In the genomic region with DNA sequence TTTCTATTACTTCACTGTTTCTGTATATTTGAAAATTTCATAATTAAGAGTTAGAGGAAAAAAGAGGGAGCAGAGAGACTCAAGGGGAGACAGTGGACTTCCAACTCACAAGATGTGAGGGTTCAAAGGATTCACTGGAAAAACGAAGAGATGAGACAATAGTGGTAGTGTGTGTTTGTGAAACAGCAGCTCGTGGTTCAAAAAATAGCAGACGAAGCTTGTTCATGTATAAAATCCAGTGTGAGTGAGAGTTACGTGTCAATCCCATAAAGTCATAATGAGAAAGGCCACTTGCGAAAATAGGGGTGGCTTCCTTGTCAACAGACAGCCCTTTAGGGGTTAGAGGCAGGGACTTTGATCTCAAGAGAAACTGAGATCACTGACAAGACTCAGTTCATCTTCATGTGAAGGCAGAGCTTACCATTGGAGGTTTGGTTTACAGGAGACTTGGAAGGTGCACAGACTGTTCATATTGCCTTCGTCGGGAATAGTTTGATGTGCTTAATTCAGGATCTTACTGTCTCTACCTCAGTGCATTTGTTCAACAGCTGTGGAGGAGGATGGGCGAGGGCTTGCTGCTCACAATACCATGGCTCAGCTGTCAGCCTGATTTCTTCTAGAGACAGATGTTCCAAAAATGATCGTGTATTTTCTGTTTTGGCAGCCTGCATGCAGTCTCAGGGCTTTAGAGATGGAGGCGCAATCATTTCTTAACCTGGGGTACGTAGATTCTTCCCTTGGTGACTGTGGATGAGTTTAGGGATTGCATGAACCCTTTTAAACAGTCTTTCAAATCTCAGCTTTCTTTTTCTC, we compare ENCODE assay signal across 11 cellular contexts.
DNase-seq lines count a peak whose midpoint lies in the region; ATAC-seq, FAIRE-seq and TF ChIP-seq lines count a peak whose summit lies in the region.
"Had no signal": no experiment of that assay in that cellular context is flagged by ENCODE, and none has a peak within 500 bp of the region (broad histone marks: within the 10 kb centered on the region; RNA-seq: fewer than 3 reads in every experiment).

No MANE protein-coding gene starts in this region.

- no peak overlapping the region for H3K4ac ChIP-seq in IMR-90 (ENCODE audit: low read depth, low read length)

- peaks cover 10% of the 10 kb centered on the region for H3K4me1 Mint-ChIP-seq in activated T-cell treated with anti-CD3 and anti-CD28 coated beads, Interleukin-2, amount 50 U/mL, for 4 hours (ENCODE audit: low read depth)

- H3K23ac ChIP-seq in IMR-90 (ENCODE audit: low read depth, low read length), result no peak overlapping the region

- WGBS in IMR-90 (ENCODE audit: extremely low coverage in 2 of 2, insufficient read length in 1 of 2), 2 experiments, result 79% methylated on average over 6 of the region's 11 CpGs; no CpG with 5 or more reads in 1 of the 2 experiments

- H3K4me1 ChIP-seq in IMR-90 (ENCODE audit: control insufficient read depth, insufficient read depth, low read length), result peaks cover 3% of the 10 kb centered on the region; the same call in 1 of the 2 replicates
- H3K4me1 ChIP-seq: SJSA1 had no signal

- peaks cover 3% of the 10 kb centered on the region; the same call in 1 of the 2 replicates for H3K9me3 ChIP-seq in IMR-90 (ENCODE audit: control insufficient read depth, insufficient read depth, low read length)
- H3K9me3 ChIP-seq: SJSA1 had no signal

- no peak overlapping the region for H4K8ac ChIP-seq in IMR-90 (ENCODE audit: low read depth in 2 of 2, low read length in 2 of 2)

- POLR2A ChIA-PET in IMR-90 (lab: Charles Lee; ENCODE audit: unreplicated experiment), result no interaction called here

- H3K4me2 ChIP-seq in IMR-90 (ENCODE audit: low read depth, low read length), result no peak overlapping the region

- no peak overlapping the region for H3K4me3 ChIP-seq in IMR-90 (ENCODE audit: insufficient read depth, low read depth, low read length)
- H3K4me3 ChIP-seq: K562, SJSA1 had no signal

- no peak overlapping the region for H2BK120ac ChIP-seq in IMR-90 (ENCODE audit: low read depth, low read length)

- FAIRE-seq in HTR-8/SVneo (lab: Jason Lieb, UNC), result no peak
- FAIRE-seq: K562 had no signal

- no peak overlapping the region for H3K14ac ChIP-seq in IMR-90 (replicated peaks; ENCODE audit: low read depth, low read length)

- no peak overlapping the region for H3K27ac ChIP-seq in IMR-90 (ENCODE audit: insufficient read depth, low read length)
- H3K27ac ChIP-seq: SJSA1 had no signal

- H3K27me3 ChIP-seq in IMR-90 (ENCODE audit: control insufficient read depth, insufficient read depth, low read length), result no peaks in the 10 kb centered on the region
- H3K27me3 ChIP-seq: SJSA1 had no signal

- CTCF ChIA-PET in IMR-90 (lab: Yijun Ruan, JAX), result no interaction called here

- BruUV-seq in IMR-90 (replicated peaks; lab: Mats Ljungman, UMichigan), result no TSS peak

- H2BK20ac ChIP-seq in IMR-90 (ENCODE audit: low read depth, low read length), result no peak overlapping the region

- ATAC-seq in activated T-cell treated with anti-CD3 and anti-CD28 coated beads, Interleukin-2, amount 50 U/mL, for 4 hours, result peak; percentile 80 to 84
- peak; percentile 77 for ATAC-seq in GM21717 (IDR thresholded peaks at IDR 0.05; ENCODE audit: unreplicated experiment)
- no peak for ATAC-seq in IMR-90 (ENCODE audit: low read depth)
- ATAC-seq: K562 had no signal

- no peaks in the 10 kb centered on the region for H3K27me3 Mint-ChIP-seq in activated T-cell treated with anti-CD3 and anti-CD28 coated beads, Interleukin-2, amount 50 U/mL, for 4 hours (ENCODE audit: low read depth)

- no peak overlapping the region for H3K56ac ChIP-seq in IMR-90 (ENCODE audit: extremely low read depth, insufficient read depth, low read length)

- H2AK9ac ChIP-seq in IMR-90 (replicated peaks; ENCODE audit: low read depth, low read length, poor library complexity), result no peak overlapping the region

- no peak for TF ChIP-seq CTCF in IMR-90 (conservative IDR thresholded peaks at IDR 0.05; ENCODE audit: low read depth, low read length)

- no peak overlapping the region for H2BK5ac ChIP-seq in IMR-90 (ENCODE audit: low read depth, low read length, poor library complexity, severe bottlenecking)

- H4K91ac ChIP-seq in IMR-90 (ENCODE audit: insufficient read depth, low read depth, low read length), result no peak overlapping the region

- H3K9ac ChIP-seq in IMR-90 (ENCODE audit: low read depth, low read length), result no peak overlapping the region

- H3K36me3 Mint-ChIP-seq in activated T-cell treated with anti-CD3 and anti-CD28 coated beads, Interleukin-2, amount 50 U/mL, for 4 hours (ENCODE audit: insufficient read depth), result no peaks in the 10 kb centered on the region

- intact Hi-C loops in IMR-90 (cut with micrococcal nuclease), result no loop called here

- no peaks in the 10 kb centered on the region for H3K36me3 ChIP-seq in IMR-90 (ENCODE audit: control insufficient read depth, insufficient read depth, low read length)
- H3K36me3 ChIP-seq: SJSA1 had no signal

- H2AFZ ChIP-seq in IMR-90 (replicated peaks; ENCODE audit: low read length, poor library complexity), result peak overlapping the region; percentile 5

- no peaks in the 10 kb centered on the region for H4K20me1 ChIP-seq in IMR-90 (ENCODE audit: insufficient read depth, low read length)

- no peak overlapping the region for H3K4me3 Mint-ChIP-seq in activated T-cell treated with anti-CD3 and anti-CD28 coated beads, Interleukin-2, amount 50 U/mL, for 4 hours
- H3K4me3 Mint-ChIP-seq: endodermal cell had no signal

- H2AK5ac ChIP-seq in IMR-90 (ENCODE audit: low read depth, low read length), result no peak overlapping the region; the same call in 1 of the 2 replicates

- TF ChIP-seq POLR2A in IMR-90 (IDR thresholded peaks at IDR 0.05; ENCODE audit: low read depth, low read length), result no peak

- no peaks in the 10 kb centered on the region for H3K9me1 ChIP-seq in IMR-90 (ENCODE audit: insufficient read depth, low read length)

- DNase-seq in activated T-cell treated with anti-CD3 and anti-CD28 coated beads, Interleukin-2, amount 50 U/mL, for 4 hours, result no peak
- DNase-seq in activated T-cell treated with anti-CD3 and anti-CD28 coated beads, Interleukin-2, amount 50 U/mL, for 1 hour, result no peak
- no peak for DNase-seq in IMR-90
- DNase-seq in myocyte (ENCODE audit: low read depth), result peak; percentile 77
- no peak for DNase-seq in HTR-8/SVneo (ENCODE audit: insufficient read length, low spot score)
- DNase-seq in cerebellar cortex (ENCODE audit: low spot score), result no peak
- DNase-seq in stimulated activated naive CD4-positive, alpha-beta T cell (lab: John Stamatoyannopoulos, UW), result no peak
- DNase-seq: endodermal cell had no signal

- no peaks in the 10 kb centered on the region for H3K79me1 ChIP-seq in IMR-90 (ENCODE audit: low read depth in 1 of 2, low read length in 2 of 2)

- no peak overlapping the region; the same call in 2 of the 3 replicates for H2BK15ac ChIP-seq in IMR-90 (ENCODE audit: low read depth, low read length)

- no peak for TF ChIP-seq RAD21 in IMR-90 (IDR thresholded peaks at IDR 0.05; ENCODE audit: low read length)

- no peak overlapping the region for H3K18ac ChIP-seq in IMR-90 (ENCODE audit: low read depth, low read length)

- H3K9me3 Mint-ChIP-seq in activated T-cell treated with anti-CD3 and anti-CD28 coated beads, Interleukin-2, amount 50 U/mL, for 4 hours, result peaks cover 12% of the 10 kb centered on the region

- no peak overlapping the region for H4K5ac ChIP-seq in IMR-90 (ENCODE audit: low read depth, low read length)

- in situ Hi-C loops in IMR-90 (cut with MboI; ENCODE audit: low sequenced_read_pairs), result no loop called here

- dilution Hi-C loops in IMR-90 (cut with HindIII; ENCODE audit: low sequenced_read_pairs, unreplicated experiment), result no loop called here

TF ChIP-seq in IMR-90, 13 proteins besides CTCF, POLR2A, EP300 and RAD21:
- TF ChIP-seq MXI1 (IDR thresholded peaks at IDR 0.05; ENCODE audit: borderline replicate concordance, low read depth, low read length) (no peak), RFX5 (IDR thresholded peaks at IDR 0.05; ENCODE audit: low read depth, low read length) (no peak), MAZ (IDR thresholded peaks at IDR 0.05; ENCODE audit: borderline replicate concordance, low read depth, low read length) (no peak), CHD1 (IDR thresholded peaks at IDR 0.05; ENCODE audit: low read depth, low read length) (no peak), ELK1 (IDR thresholded peaks at IDR 0.05; ENCODE audit: borderline replicate concordance, low read depth, low read length) (no peak), RCOR1 (IDR thresholded peaks at IDR 0.05; ENCODE audit: insufficient replicate concordance, low read length) (no peak), CEBPB (IDR thresholded peaks at IDR 0.05; ENCODE audit: low read depth, low read length) (no peak), MAFK (IDR thresholded peaks at IDR 0.05; ENCODE audit: low read depth, low read length) (no peak), SMC3 (IDR thresholded peaks at IDR 0.05; ENCODE audit: low read depth, low read length) (no peak), BHLHE40 (IDR thresholded peaks at IDR 0.05; ENCODE audit: low read depth, low read length) (no peak), USF2 (IDR thresholded peaks at IDR 0.05; ENCODE audit: low read depth, low read length) (no peak), NFE2L2 (IDR thresholded peaks at IDR 0.05; ENCODE audit: low read depth, low read length) (no peak), FOS (IDR thresholded peaks at IDR 0.05; ENCODE audit: low read depth, low read length) (no peak)
